Comparison of ENCODE assay signal across 1 cellular context in genomic region chr1:97947751-97948150, GRCh38.
TF ChIP-seq lines count a peak whose summit lies in the region.

No MANE protein-coding gene starts in this region.

TF ChIP-seq in IMR-90, 13 proteins besides CTCF, POLR2A, EP300 and RAD21 (continued from another document):
- no peak for TF ChIP-seq RFX5 (IDR thresholded peaks at IDR 0.05; ENCODE audit: low read depth, low read length)
- no peak for TF ChIP-seq CHD1 (IDR thresholded peaks at IDR 0.05; ENCODE audit: low read depth, low read length)
- TF ChIP-seq MXI1 (IDR thresholded peaks at IDR 0.05; ENCODE audit: borderline replicate concordance, low read depth, low read length), result no peak
- no peak for TF ChIP-seq MAZ (IDR thresholded peaks at IDR 0.05; ENCODE audit: borderline replicate concordance, low read depth, low read length)
- no peak for TF ChIP-seq FOS (IDR thresholded peaks at IDR 0.05; ENCODE audit: low read depth, low read length)
- no peak for TF ChIP-seq NFE2L2 (IDR thresholded peaks at IDR 0.05; ENCODE audit: low read depth, low read length)
- TF ChIP-seq CEBPB (IDR thresholded peaks at IDR 0.05; ENCODE audit: low read depth, low read length), result no peak
- TF ChIP-seq BHLHE40 (IDR thresholded peaks at IDR 0.05; ENCODE audit: low read depth, low read length), result no peak
- no peak for TF ChIP-seq MAFK (IDR thresholded peaks at IDR 0.05; ENCODE audit: low read depth, low read length)
- TF ChIP-seq ELK1 (IDR thresholded peaks at IDR 0.05; ENCODE audit: borderline replicate concordance, low read depth, low read length), result no peak
